Comparison of ENCODE assay signal across 1 cellular context in the genomic region with DNA sequence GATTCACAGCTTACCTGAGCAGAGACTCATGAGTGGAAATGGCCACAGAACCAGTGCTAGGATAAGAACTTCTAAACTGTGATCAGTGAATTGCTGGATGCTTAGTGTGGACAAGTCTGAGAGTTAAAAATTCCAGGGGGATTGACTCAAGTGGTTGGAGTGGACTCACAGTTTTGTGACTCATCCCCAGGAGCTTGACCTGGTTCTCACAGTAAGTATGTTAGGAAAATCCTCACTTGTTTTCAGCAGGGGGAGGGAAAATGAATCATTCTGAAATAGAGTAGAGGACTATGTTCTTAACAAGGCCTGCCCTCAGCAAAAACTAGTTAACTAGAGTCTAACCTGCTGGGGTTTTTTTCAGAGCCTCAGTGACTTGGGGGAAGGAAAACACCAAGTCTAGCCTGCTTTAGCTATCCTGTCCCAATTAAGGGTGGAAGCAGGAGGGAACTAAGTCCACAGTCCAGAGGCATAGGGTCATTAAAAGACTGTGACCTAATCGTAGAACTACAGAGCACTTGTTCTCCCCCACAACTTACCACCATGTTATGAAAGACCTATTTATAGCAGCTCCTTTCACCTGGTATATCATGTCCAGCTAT.
TF ChIP-seq lines count a peak whose summit lies in the region.

No MANE protein-coding gene starts in this region.

TF ChIP-seq in H1, 55 proteins besides CTCF, POLR2A, EP300 and RAD21:
- TF ChIP-seq RNF2 (IDR thresholded peaks at IDR 0.05; ENCODE audit: borderline replicate concordance, low read depth, low read length, missing control alignments, poor library complexity, severe bottlenecking) (no peak), ZNF274 (IDR thresholded peaks at IDR 0.05; ENCODE audit: borderline replicate concordance, extremely low read depth, low read length) (no peak), SRF (IDR thresholded peaks at IDR 0.05; ENCODE audit: low read depth, low read length) (no peak), MAFK (IDR thresholded peaks at IDR 0.05; ENCODE audit: low read depth, low read length) (no peak)
